In genomic region chr4:185535818-185536729, GRCh38 we compare ENCODE assay signal across 8 cellular contexts. TPM values are rescaled to one million over a fixed set of nuclear protein-coding genes. Genes with fewer than 3 reads are reported as not detected.
DNase-seq lines count a peak whose midpoint lies in the region; ATAC-seq and TF ChIP-seq lines count a peak whose summit lies in the region.

No MANE protein-coding gene starts in this region.

- H3K9me2 ChIP-seq in hepatocyte (replicated peaks; ENCODE audit: insufficient read depth), result no peaks in the 10 kb centered on the region

- intact Hi-C loops in activated T-helper 1 cell treated with anti-CD3 and anti-CD28 coated beads, Interleukin-12 subunit alpha, Interleukin-12 subunit beta, Interleukin-2, Interleukin-4 antibody, amounts not matched to agents 30 ng/mL and 10 ng/mL and 1 ng/mL, durations not matched to agents 14 hours and 24 hours and 36 hours (cut with micrococcal nuclease), result loop anchor here (5.0 kb wide), 1 partner anchor 514 kb away; no protein-coding TSS in a partner anchor
- intact Hi-C loops in sciatic nerve (cut with DNase I), result no loop called here

- DNase-seq in H7 (peak; percentile 30), hepatocyte (ENCODE audit: low spot score) (no peak), sciatic nerve (ENCODE audit: low spot score) (no peak), NCI-H2029 treated with DMSO at 0.1 percent for 48 hours (lab: John Stamatoyannopoulos, UW) (no peak)
- DNase-seq in activated T-helper 1 cell treated with anti-CD3 and anti-CD28 coated beads, Interleukin-12 subunit alpha, Interleukin-12 subunit beta, Interleukin-2, Interleukin-4 antibody, amounts not matched to agents 30 ng/mL and 10 ng/mL and 1 ng/mL, durations not matched to agents 14 hours and 24 hours and 36 hours (ENCODE audit: low spot score), result no peak
- no peak for DNase-seq in stimulated activated CD4-positive, alpha-beta T cell treated with anti-CD3 and anti-CD28 coated beads, Interleukin-2, amount 100 ng/mL, for 24 hours
- DNase-seq in activated naive CD4-positive, alpha-beta T cell treated with Interleukin-2 at 50 U/mL for 16 hours, result no peak

- H3K27ac ChIP-seq in hepatocyte, result no peak overlapping the region

- no peaks in the 10 kb centered on the region for H3K36me3 Mint-ChIP-seq in activated T-helper 1 cell treated with anti-CD3 and anti-CD28 coated beads, Interleukin-12 subunit alpha, Interleukin-12 subunit beta, Interleukin-2, Interleukin-4 antibody, amounts not matched to agents 30 ng/mL and 10 ng/mL and 1 ng/mL, durations not matched to agents 14 hours and 24 hours and 36 hours (ENCODE audit: low read depth)

- no peaks in the 10 kb centered on the region for H3K9me3 Mint-ChIP-seq in activated T-helper 1 cell treated with anti-CD3 and anti-CD28 coated beads, Interleukin-12 subunit alpha, Interleukin-12 subunit beta, Interleukin-2, Interleukin-4 antibody, amounts not matched to agents 30 ng/mL and 10 ng/mL and 1 ng/mL, durations not matched to agents 14 hours and 24 hours and 36 hours

- ATAC-seq in sciatic nerve (peak; percentile 79), HG03108 (IDR thresholded peaks at IDR 0.05; ENCODE audit: unreplicated experiment) (no peak)

- H3K36me3 ChIP-seq in H7 (replicated peaks; ENCODE audit: control insufficient read depth, insufficient read depth, low read length) (no peaks in the 10 kb centered on the region), hepatocyte (replicated peaks; ENCODE audit: insufficient read depth, low read depth) (no peaks in the 10 kb centered on the region)

- H3K4me1 ChIP-seq in hepatocyte (ENCODE audit: insufficient read depth), result peaks cover 6% of the 10 kb centered on the region

- H3K4me1 Mint-ChIP-seq in activated T-helper 1 cell treated with anti-CD3 and anti-CD28 coated beads, Interleukin-12 subunit alpha, Interleukin-12 subunit beta, Interleukin-2, Interleukin-4 antibody, amounts not matched to agents 30 ng/mL and 10 ng/mL and 1 ng/mL, durations not matched to agents 14 hours and 24 hours and 36 hours (ENCODE audit: low read depth), result no peaks in the 10 kb centered on the region

- H3K79me2 ChIP-seq in hepatocyte, result no peaks in the 10 kb centered on the region

- H3K4me3 ChIP-seq in H7 (ENCODE audit: insufficient read depth, low read depth, low read length), result peak overlapping the region; percentile 69
- H3K4me3 ChIP-seq in hepatocyte, result peak overlapping the region; percentile 97

- H4K20me1 ChIP-seq in hepatocyte (ENCODE audit: insufficient read depth, poor library complexity, severe bottlenecking), result no peaks in the 10 kb centered on the region

- H3K4me2 ChIP-seq in hepatocyte, result peak overlapping the region; percentile 98

- WGBS in hepatocyte (ENCODE audit: low lambda C conversion rate, missing lambda C conversion rate), result 29% methylated on average over 17 of the region's 17 CpGs

- no peak overlapping the region for H3K27ac Mint-ChIP-seq in activated T-helper 1 cell treated with anti-CD3 and anti-CD28 coated beads, Interleukin-12 subunit alpha, Interleukin-12 subunit beta, Interleukin-2, Interleukin-4 antibody, amounts not matched to agents 30 ng/mL and 10 ng/mL and 1 ng/mL, durations not matched to agents 14 hours and 24 hours and 36 hours

- H3K27me3 ChIP-seq in H7 (ENCODE audit: control insufficient read depth, insufficient read depth, low read length), result peaks cover 31% of the 10 kb centered on the region
- peaks cover 47% of the 10 kb centered on the region for H3K27me3 ChIP-seq in hepatocyte

- H3K27me3 Mint-ChIP-seq in activated T-helper 1 cell treated with anti-CD3 and anti-CD28 coated beads, Interleukin-12 subunit alpha, Interleukin-12 subunit beta, Interleukin-2, Interleukin-4 antibody, amounts not matched to agents 30 ng/mL and 10 ng/mL and 1 ng/mL, durations not matched to agents 14 hours and 24 hours and 36 hours (ENCODE audit: insufficient read depth), result peaks cover 36% of the 10 kb centered on the region

- peak overlapping the region; percentile 43 for H3K4me3 Mint-ChIP-seq in activated T-helper 1 cell treated with anti-CD3 and anti-CD28 coated beads, Interleukin-12 subunit alpha, Interleukin-12 subunit beta, Interleukin-2, Interleukin-4 antibody, amounts not matched to agents 30 ng/mL and 10 ng/mL and 1 ng/mL, durations not matched to agents 14 hours and 24 hours and 36 hours

- H3K9me3 ChIP-seq in hepatocyte (ENCODE audit: low read depth), result no peaks in the 10 kb centered on the region

- no peak for TF ChIP-seq CTCF in hepatocyte (IDR thresholded peaks at IDR 0.05; ENCODE audit: poor library complexity)

- H2AFZ ChIP-seq in hepatocyte, result peak overlapping the region; percentile 80

RNA-seq across cellular contexts. Expression of gene PDLIM3, which starts 0.8 kb away (rescaled TPM):
- 2.7 and 7.0 TPM in 2 replicates for total RNA-seq in H7 (2014; rRNA removed; shearing (Covaris generic))
- not detected in 2 replicates for total RNA-seq in activated T-helper 1 cell treated with anti-CD3 and anti-CD28 coated beads, Interleukin-12 subunit alpha, Interleukin-12 subunit beta, Interleukin-2, Interleukin-4 antibody, amounts not matched to agents 30 ng/mL and 10 ng/mL and 1 ng/mL, durations not matched to agents 14 hours and 24 hours and 36 hours
- 26.4 and 29.3 TPM in 2 replicates for total RNA-seq in hepatocyte
- 10.0 and 13.8 TPM in 2 replicates for polyA plus RNA-seq in hepatocyte
- 9.8 TPM for total RNA-seq in sciatic nerve
